ENCODE assay signal across 1 cellular context in genomic region chr18:48361801-48362200, GRCh38.
TF ChIP-seq lines count a peak whose summit lies in the region.

No MANE protein-coding gene starts in this region.

TF ChIP-seq in H1, 55 proteins besides CTCF, POLR2A, EP300 and RAD21:
- TF ChIP-seq GTF2F1 (IDR thresholded peaks at IDR 0.05; ENCODE audit: borderline replicate concordance, low read depth, low read length) (no peak), SUZ12 (IDR thresholded peaks at IDR 0.05; ENCODE audit: low read length) (no peak), SRF (IDR thresholded peaks at IDR 0.05; ENCODE audit: low read depth, low read length) (no peak)
TF ChIP-seq in H1: peak in this region for 0.
